Comparison of ENCODE assay signal across 9 cellular contexts in genomic region chr12:157644-158043, GRCh38. TPM values are rescaled to one million over a fixed set of nuclear protein-coding genes. Genes with fewer than 3 reads are reported as not detected.
"Had no signal": no experiment of that assay in that cellular context is flagged by ENCODE, and none has a peak within 500 bp of the region (broad histone marks: within the 10 kb centered on the region; RNA-seq: fewer than 3 reads in every experiment).

No MANE protein-coding gene starts in this region.

- DNase-seq: GDM1, GF-D8 had no signal

- H3K4me3 ChIP-seq: GM12878 had no signal

- FAIRE-seq: G401.6, GM12878, GM12891, GM12892, GM18507, GM19239 had no signal

RNA-seq across cellular contexts. Expression of gene SLC6A12, which starts 56.3 kb away (rescaled TPM):
- total RNA-seq: G401 had no signal
